Comparison of ENCODE assay signal across 7 cellular contexts in genomic region chr3:184361532-184361931, GRCh38. TPM values are rescaled to one million over a fixed set of nuclear protein-coding genes. Genes with fewer than 3 reads are reported as not detected.
DNase-seq lines count a peak whose midpoint lies in the region; ATAC-seq, FAIRE-seq and TF ChIP-seq lines count a peak whose summit lies in the region.

CLCN2 (minus strand) TSS chr3:184361605; CDS start chr3:184361479, 126 bp downstream.
POLR2H (plus strand) TSS chr3:184361710; CDS start chr3:184363493, 1,783 bp downstream.

- peak; percentile 23 for ATAC-seq in effector memory CD8-positive, alpha-beta T cell (replicated peaks)

- no peak for TF ChIP-seq CTCF in GM12875 (IDR thresholded peaks at IDR 0.05; ENCODE audit: borderline replicate concordance, insufficient read depth, low read depth, low read length)

- H3K4me3 Mint-ChIP-seq in effector memory CD8-positive, alpha-beta T cell, result peak within 1 kb of the TSS; percentile 89 to 99

- H3K27ac ChIP-seq in mesendoderm (ENCODE audit: low read depth, low read length), result peak within 1 kb of the TSS; percentile 98

- peak within 1 kb of the TSS; percentile 99 for H3K56ac ChIP-seq in mesendoderm (ENCODE audit: low read length)

- H3K4ac ChIP-seq in mesendoderm (ENCODE audit: low read depth, low read length), result peak within 1 kb of the TSS; percentile 38

- H3K9me3 Mint-ChIP-seq in effector memory CD8-positive, alpha-beta T cell, result no peaks in the 10 kb centered on the region

- H2AK5ac ChIP-seq in mesendoderm (ENCODE audit: low read length), result peak within 1 kb of the TSS; percentile 54

- H3K36me3 ChIP-seq in mesendoderm (ENCODE audit: control insufficient read depth, insufficient read depth, low read length), result peaks cover 3% of the 10 kb centered on the region

- peak within 1 kb of the TSS; percentile 91 for H3K4me2 ChIP-seq in mesendoderm (ENCODE audit: low read length)

- peak; percentile 65 for DNase-seq in H54 (ENCODE audit: insufficient read length, low spot score)
- peak; percentile 55 for DNase-seq in NCI-H1105 (lab: John Stamatoyannopoulos, UW)
- peak; percentile 54 for DNase-seq in activated CD4-positive, alpha-beta T cell treated with anti-CD3 and anti-CD28 coated beads for 48 hours
- DNase-seq in effector memory CD8-positive, alpha-beta T cell, result peak in 2 of 3 experiments; percentile 21 to 39
- DNase-seq in mesendoderm, result peak; percentile 70
- peak; percentile 28 for DNase-seq in stimulated activated CD8-positive, alpha-beta memory T cell treated with anti-CD3 and anti-CD28 coated beads, Interleukin-4, amount 100 ng/mL, for 24 hours (ENCODE audit: low read depth)

- no peak for FAIRE-seq in H54 (lab: Jason Lieb, UNC)

- peaks cover 41% of the 10 kb centered on the region for H3K36me3 Mint-ChIP-seq in effector memory CD8-positive, alpha-beta T cell (ENCODE audit: insufficient read depth)

- H3K4me1 Mint-ChIP-seq in effector memory CD8-positive, alpha-beta T cell (ENCODE audit: low read depth in 2 of 2), result peaks cover 19 to 20% of the 10 kb centered on the region in 2 donors

- no peaks in the 10 kb centered on the region for H3K27me3 Mint-ChIP-seq in effector memory CD8-positive, alpha-beta T cell

- no CpG with 5 or more reads among the region's 56 CpGs for WGBS in mesendoderm (ENCODE audit: extremely low coverage, insufficient coverage, low lambda C conversion rate)

- H3K18ac ChIP-seq in mesendoderm (ENCODE audit: low read length), result peak within 1 kb of the TSS; percentile 88

- TF ChIP-seq POLR2A in H54 (IDR thresholded peaks at IDR 0.05; ENCODE audit: low read depth, low read length), result peak; percentile 63

- H3K79me1 ChIP-seq in mesendoderm (ENCODE audit: low read length), result peaks cover 9% of the 10 kb centered on the region

- peak within 1 kb of the TSS; percentile 45 for H2BK5ac ChIP-seq in mesendoderm (ENCODE audit: low read length)

- peaks cover 11% of the 10 kb centered on the region for H3K4me1 ChIP-seq in mesendoderm (ENCODE audit: control insufficient read depth, low read depth, low read length)

- no peaks in the 10 kb centered on the region for H3K27me3 ChIP-seq in mesendoderm (ENCODE audit: insufficient read depth, low read length, poor library complexity)

- H3K23ac ChIP-seq in mesendoderm (ENCODE audit: low read length), result peak within 1 kb of the TSS; percentile 72

- H3K9ac ChIP-seq in mesendoderm (ENCODE audit: low read length), result peak within 1 kb of the TSS; percentile 92

- H2BK120ac ChIP-seq in mesendoderm (ENCODE audit: low read depth, low read length), result no peak within 1 kb of the TSS

- no peak within 1 kb of the TSS for H4K5ac ChIP-seq in mesendoderm (ENCODE audit: low read length)

- H3K27ac Mint-ChIP-seq in effector memory CD8-positive, alpha-beta T cell, result peak within 1 kb of the TSS; percentile 87 to 95

- peaks cover 11% of the 10 kb centered on the region for H3K79me2 ChIP-seq in mesendoderm (ENCODE audit: control insufficient read depth, insufficient read depth, low read length)

- no peak within 1 kb of the TSS for H2BK15ac ChIP-seq in mesendoderm (replicated peaks; ENCODE audit: low read depth)

- no peak within 1 kb of the TSS for H4K8ac ChIP-seq in mesendoderm (ENCODE audit: low read depth, low read length)

- H3K4me3 ChIP-seq in GM12875 (ENCODE audit: low read depth, low read length) (peak within 1 kb of the TSS; percentile 87), mesendoderm (ENCODE audit: low read length) (peak within 1 kb of the TSS; percentile 70)

RNA-seq across cellular contexts. Expression of gene CLCN2, which starts in this region (rescaled TPM):
- polyA plus RNA-seq in mesendoderm (2013, experiment 1 of 2), result 3.7 TPM
- 3.9 TPM for polyA plus RNA-seq in mesendoderm (2013, experiment 2 of 2)

RNA-seq across cellular contexts. Expression of gene POLR2H, which starts in this region (rescaled TPM):
- 89.1 TPM for polyA plus RNA-seq in mesendoderm (2013, experiment 1 of 2)
- polyA plus RNA-seq in mesendoderm (2013, experiment 2 of 2), result 91.1 TPM

Comparison
In these comparisons a context has a peak if more than half of its experiments do, and no peak if none do; other contexts are left out.
1. Peak in every context shown above with its lines: DNase-seq, ATAC-seq, H3K4me3 ChIP-seq and H3K27ac ChIP-seq.